1 cellular context compared by ENCODE assay signal in genomic region chr2:33197198-33197938, GRCh38.
TF ChIP-seq lines count a peak whose summit lies in the region.

No MANE protein-coding gene starts in this region.

TF ChIP-seq in HepG2, 621 proteins besides CTCF, POLR2A, EP300 and RAD21 (continued from another document and continues in another):
- TF ChIP-seq, protein P1, sequence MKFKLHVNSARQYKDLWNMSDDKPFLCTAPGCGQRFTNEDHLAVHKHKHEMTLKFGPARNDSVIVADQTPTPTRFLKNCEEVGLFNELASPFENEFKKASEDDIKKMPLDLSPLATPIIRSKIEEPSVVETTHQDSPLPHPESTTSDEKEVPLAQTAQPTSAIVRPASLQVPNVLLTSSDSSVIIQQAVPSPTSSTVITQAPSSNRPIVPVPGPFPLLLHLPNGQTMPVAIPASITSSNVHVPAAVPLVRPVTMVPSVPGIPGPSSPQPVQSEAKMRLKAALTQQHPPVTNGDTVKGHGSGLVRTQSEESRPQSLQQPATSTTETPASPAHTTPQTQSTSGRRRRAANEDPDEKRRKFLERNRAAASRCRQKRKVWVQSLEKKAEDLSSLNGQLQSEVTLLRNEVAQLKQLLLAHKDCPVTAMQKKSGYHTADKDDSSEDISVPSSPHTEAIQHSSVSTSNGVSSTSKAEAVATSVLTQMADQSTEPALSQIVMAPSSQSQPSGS (CRISPR knock-in tag; IDR thresholded peaks at IDR 0.05), result peak; percentile 54; the same call in 1 of the 2 replicates
- no peak for TF ChIP-seq XBP1 (CRISPR knock-in tag; IDR thresholded peaks at IDR 0.05)
- no peak for TF ChIP-seq SUZ12 (IDR thresholded peaks at IDR 0.05; ENCODE audit: low read depth, low read length)
- no peak for TF ChIP-seq ZBTB8A (CRISPR knock-in tag; IDR thresholded peaks at IDR 0.05; ENCODE audit: borderline replicate concordance, low read depth)
- TF ChIP-seq, protein P2, sequence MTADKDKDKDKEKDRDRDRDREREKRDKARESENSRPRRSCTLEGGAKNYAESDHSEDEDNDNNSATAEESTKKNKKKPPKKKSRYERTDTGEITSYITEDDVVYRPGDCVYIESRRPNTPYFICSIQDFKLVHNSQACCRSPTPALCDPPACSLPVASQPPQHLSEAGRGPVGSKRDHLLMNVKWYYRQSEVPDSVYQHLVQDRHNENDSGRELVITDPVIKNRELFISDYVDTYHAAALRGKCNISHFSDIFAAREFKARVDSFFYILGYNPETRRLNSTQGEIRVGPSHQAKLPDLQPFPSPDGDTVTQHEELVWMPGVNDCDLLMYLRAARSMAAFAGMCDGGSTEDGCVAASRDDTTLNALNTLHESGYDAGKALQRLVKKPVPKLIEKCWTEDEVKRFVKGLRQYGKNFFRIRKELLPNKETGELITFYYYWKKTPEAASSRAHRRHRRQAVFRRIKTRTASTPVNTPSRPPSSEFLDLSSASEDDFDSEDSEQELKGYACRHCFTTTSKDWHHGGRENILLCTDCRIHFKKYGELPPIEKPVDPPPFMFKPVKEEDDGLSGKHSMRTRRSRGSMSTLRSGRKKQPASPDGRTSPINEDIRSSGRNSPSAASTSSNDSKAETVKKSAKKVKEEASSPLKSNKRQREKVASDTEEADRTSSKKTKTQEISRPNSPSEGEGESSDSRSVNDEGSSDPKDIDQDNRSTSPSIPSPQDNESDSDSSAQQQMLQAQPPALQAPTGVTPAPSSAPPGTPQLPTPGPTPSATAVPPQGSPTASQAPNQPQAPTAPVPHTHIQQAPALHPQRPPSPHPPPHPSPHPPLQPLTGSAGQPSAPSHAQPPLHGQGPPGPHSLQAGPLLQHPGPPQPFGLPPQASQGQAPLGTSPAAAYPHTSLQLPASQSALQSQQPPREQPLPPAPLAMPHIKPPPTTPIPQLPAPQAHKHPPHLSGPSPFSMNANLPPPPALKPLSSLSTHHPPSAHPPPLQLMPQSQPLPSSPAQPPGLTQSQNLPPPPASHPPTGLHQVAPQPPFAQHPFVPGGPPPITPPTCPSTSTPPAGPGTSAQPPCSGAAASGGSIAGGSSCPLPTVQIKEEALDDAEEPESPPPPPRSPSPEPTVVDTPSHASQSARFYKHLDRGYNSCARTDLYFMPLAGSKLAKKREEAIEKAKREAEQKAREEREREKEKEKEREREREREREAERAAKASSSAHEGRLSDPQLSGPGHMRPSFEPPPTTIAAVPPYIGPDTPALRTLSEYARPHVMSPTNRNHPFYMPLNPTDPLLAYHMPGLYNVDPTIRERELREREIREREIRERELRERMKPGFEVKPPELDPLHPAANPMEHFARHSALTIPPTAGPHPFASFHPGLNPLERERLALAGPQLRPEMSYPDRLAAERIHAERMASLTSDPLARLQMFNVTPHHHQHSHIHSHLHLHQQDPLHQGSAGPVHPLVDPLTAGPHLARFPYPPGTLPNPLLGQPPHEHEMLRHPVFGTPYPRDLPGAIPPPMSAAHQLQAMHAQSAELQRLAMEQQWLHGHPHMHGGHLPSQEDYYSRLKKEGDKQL (CRISPR knock-in tag; IDR thresholded peaks at IDR 0.05; ENCODE audit: low read depth), result no peak
- no peak for TF ChIP-seq ZNF232 (CRISPR knock-in tag; IDR thresholded peaks at IDR 0.05; ENCODE audit: borderline replicate concordance)
- no peak for TF ChIP-seq ZBTB21 (CRISPR knock-in tag; IDR thresholded peaks at IDR 0.05)
- no peak for TF ChIP-seq ZBTB1 (CRISPR knock-in tag; IDR thresholded peaks at IDR 0.05; ENCODE audit: borderline replicate concordance)
- TF ChIP-seq ZNF331 (CRISPR knock-in tag; IDR thresholded peaks at IDR 0.05), result peak; percentile 83; the same call in 1 of the 2 replicates
- TF ChIP-seq ZNF430 (CRISPR knock-in tag; IDR thresholded peaks at IDR 0.05), result no peak
- TF ChIP-seq GATAD1 (CRISPR knock-in tag; IDR thresholded peaks at IDR 0.05), result no peak
- no peak for TF ChIP-seq RBM39 (IDR thresholded peaks at IDR 0.05; ENCODE audit: low read depth, low read length, poor library complexity, severe bottlenecking)
- no peak for TF ChIP-seq CC2D1A (CRISPR knock-in tag; IDR thresholded peaks at IDR 0.05)
- TF ChIP-seq, protein P3, sequence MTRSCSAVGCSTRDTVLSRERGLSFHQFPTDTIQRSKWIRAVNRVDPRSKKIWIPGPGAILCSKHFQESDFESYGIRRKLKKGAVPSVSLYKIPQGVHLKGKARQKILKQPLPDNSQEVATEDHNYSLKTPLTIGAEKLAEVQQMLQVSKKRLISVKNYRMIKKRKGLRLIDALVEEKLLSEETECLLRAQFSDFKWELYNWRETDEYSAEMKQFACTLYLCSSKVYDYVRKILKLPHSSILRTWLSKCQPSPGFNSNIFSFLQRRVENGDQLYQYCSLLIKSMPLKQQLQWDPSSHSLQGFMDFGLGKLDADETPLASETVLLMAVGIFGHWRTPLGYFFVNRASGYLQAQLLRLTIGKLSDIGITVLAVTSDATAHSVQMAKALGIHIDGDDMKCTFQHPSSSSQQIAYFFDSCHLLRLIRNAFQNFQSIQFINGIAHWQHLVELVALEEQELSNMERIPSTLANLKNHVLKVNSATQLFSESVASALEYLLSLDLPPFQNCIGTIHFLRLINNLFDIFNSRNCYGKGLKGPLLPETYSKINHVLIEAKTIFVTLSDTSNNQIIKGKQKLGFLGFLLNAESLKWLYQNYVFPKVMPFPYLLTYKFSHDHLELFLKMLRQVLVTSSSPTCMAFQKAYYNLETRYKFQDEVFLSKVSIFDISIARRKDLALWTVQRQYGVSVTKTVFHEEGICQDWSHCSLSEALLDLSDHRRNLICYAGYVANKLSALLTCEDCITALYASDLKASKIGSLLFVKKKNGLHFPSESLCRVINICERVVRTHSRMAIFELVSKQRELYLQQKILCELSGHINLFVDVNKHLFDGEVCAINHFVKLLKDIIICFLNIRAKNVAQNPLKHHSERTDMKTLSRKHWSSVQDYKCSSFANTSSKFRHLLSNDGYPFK (CRISPR knock-in tag; IDR thresholded peaks at IDR 0.05; ENCODE audit: borderline replicate concordance), result no peak
- TF ChIP-seq ZNF343 (CRISPR knock-in tag; IDR thresholded peaks at IDR 0.05), result no peak
- peak; percentile 57; the same call in 1 of the 2 replicates for TF ChIP-seq ZMYM4 (CRISPR knock-in tag; IDR thresholded peaks at IDR 0.05)
- TF ChIP-seq ZNF501 (CRISPR knock-in tag; IDR thresholded peaks at IDR 0.05), result no peak
- TF ChIP-seq ZNF556 (CRISPR knock-in tag; IDR thresholded peaks at IDR 0.05; ENCODE audit: borderline replicate concordance), result no peak
- TF ChIP-seq ZFP91 (CRISPR knock-in tag; IDR thresholded peaks at IDR 0.05; ENCODE audit: borderline replicate concordance), result no peak
- no peak for TF ChIP-seq ZNF788 (CRISPR knock-in tag; IDR thresholded peaks at IDR 0.05; ENCODE audit: borderline replicate concordance)
- TF ChIP-seq GLI4 (CRISPR knock-in tag; IDR thresholded peaks at IDR 0.05; ENCODE audit: borderline replicate concordance), result no peak
- no peak for TF ChIP-seq ZFP36L2 (CRISPR knock-in tag; IDR thresholded peaks at IDR 0.05)
- TF ChIP-seq ZNF597 (CRISPR knock-in tag; IDR thresholded peaks at IDR 0.05), result no peak
- no peak for TF ChIP-seq ARNT (IDR thresholded peaks at IDR 0.05)
- TF ChIP-seq ARID2 (CRISPR knock-in tag; IDR thresholded peaks at IDR 0.05; ENCODE audit: borderline replicate concordance), result no peak
- no peak for TF ChIP-seq SP4 (CRISPR knock-in tag; IDR thresholded peaks at IDR 0.05)
- TF ChIP-seq, protein P4, sequence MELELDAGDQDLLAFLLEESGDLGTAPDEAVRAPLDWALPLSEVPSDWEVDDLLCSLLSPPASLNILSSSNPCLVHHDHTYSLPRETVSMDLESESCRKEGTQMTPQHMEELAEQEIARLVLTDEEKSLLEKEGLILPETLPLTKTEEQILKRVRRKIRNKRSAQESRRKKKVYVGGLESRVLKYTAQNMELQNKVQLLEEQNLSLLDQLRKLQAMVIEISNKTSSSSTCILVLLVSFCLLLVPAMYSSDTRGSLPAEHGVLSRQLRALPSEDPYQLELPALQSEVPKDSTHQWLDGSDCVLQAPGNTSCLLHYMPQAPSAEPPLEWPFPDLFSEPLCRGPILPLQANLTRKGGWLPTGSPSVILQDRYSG (CRISPR knock-in tag; IDR thresholded peaks at IDR 0.05), result no peak
- no peak for TF ChIP-seq RBAK (CRISPR knock-in tag; IDR thresholded peaks at IDR 0.05)
- TF ChIP-seq, protein P5, sequence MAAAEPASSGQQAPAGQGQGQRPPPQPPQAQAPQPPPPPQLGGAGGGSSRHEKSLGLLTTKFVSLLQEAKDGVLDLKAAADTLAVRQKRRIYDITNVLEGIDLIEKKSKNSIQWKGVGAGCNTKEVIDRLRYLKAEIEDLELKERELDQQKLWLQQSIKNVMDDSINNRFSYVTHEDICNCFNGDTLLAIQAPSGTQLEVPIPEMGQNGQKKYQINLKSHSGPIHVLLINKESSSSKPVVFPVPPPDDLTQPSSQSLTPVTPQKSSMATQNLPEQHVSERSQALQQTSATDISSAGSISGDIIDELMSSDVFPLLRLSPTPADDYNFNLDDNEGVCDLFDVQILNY (CRISPR knock-in tag; conservative IDR thresholded peaks at IDR 0.05), result no peak
- no peak for TF ChIP-seq REST (IDR thresholded peaks at IDR 0.05; ENCODE audit: borderline replicate concordance in 1 of 2, low read depth in 1 of 2, low read length in 2 of 2)
- peak; percentile 88 for TF ChIP-seq TBL1XR1 (IDR thresholded peaks at IDR 0.05; ENCODE audit: borderline replicate concordance, low read length, partially characterized antibody)
- no peak for TF ChIP-seq TAF1 (CRISPR knock-in tag; IDR thresholded peaks at IDR 0.05)
- TF ChIP-seq CREB1 (IDR thresholded peaks at IDR 0.05), result no peak
- peak; percentile 59 for TF ChIP-seq CREB1 (CRISPR knock-in tag; IDR thresholded peaks at IDR 0.05)
- TF ChIP-seq ZBTB33 (CRISPR knock-in tag; IDR thresholded peaks at IDR 0.05), result no peak
- no peak for TF ChIP-seq ZNF616 (CRISPR knock-in tag; IDR thresholded peaks at IDR 0.05; ENCODE audit: low read depth)
